23 cellular contexts compared by ENCODE assay signal in genomic region chr17:63430223-63430622, GRCh38.
"Had no signal": no experiment of that assay in that cellular context is flagged by ENCODE, and none has a peak within 500 bp of the region (broad histone marks: within the 10 kb centered on the region; RNA-seq: fewer than 3 reads in every experiment).

No MANE protein-coding gene starts in this region.

- FAIRE-seq: endothelial cell of umbilical vein, kidney had no signal

- H3K4me2 ChIP-seq: SK-N-SH had no signal

- H3K79me2 ChIP-seq: parathyroid adenoma had no signal

- ATAC-seq: activated naive CD8-positive, alpha-beta T cell treated with anti-CD3 and anti-CD28 coated beads, Interleukin-2, amount 50 U/mL, for 24 hours; left lung; naive thymus-derived CD8-positive, alpha-beta T cell; stimulated activated naive CD8-positive, alpha-beta T cell treated with anti-CD3 and anti-CD28 coated beads, Interleukin-15, amount 100 ng/mL, for 72 hours; WTC11 had no signal

- DNase-seq: activated CD4-positive, alpha-beta T cell treated with anti-CD3 and anti-CD28 coated beads for 4 hours; activated CD8-positive, alpha-beta memory T cell treated with anti-CD3 and anti-CD28 coated beads for 24 hours; activated naive CD4-positive, alpha-beta T cell treated with Interleukin-2 at 50 U/mL for 16 hours; activated naive CD8-positive, alpha-beta T cell treated with anti-CD3 and anti-CD28 coated beads, Interleukin-2, amount 50 U/mL, for 24 hours; activated T-cell treated with anti-CD3 and anti-CD28 coated beads for 4 hours; caudate nucleus; effector CD4-positive, alpha-beta T cell; esophagus squamous epithelium; hippocampal formation; kidney; left lung; naive thymus-derived CD8-positive, alpha-beta T cell; retina; SK-N-SH; stimulated activated naive CD8-positive, alpha-beta T cell treated with anti-CD3 and anti-CD28 coated beads, Interleukin-15, amount 100 ng/mL, for 72 hours; testis had no signal

- H3K27me3 ChIP-seq: ascending aorta, esophagus squamous epithelium, left lung, testis had no signal

- H3K9me3 ChIP-seq: ascending aorta, esophagus squamous epithelium, left lung, neutrophil, SK-N-SH, testis had no signal

- H3K4me3 Mint-ChIP-seq: activated naive CD8-positive, alpha-beta T cell treated with anti-CD3 and anti-CD28 coated beads, Interleukin-2, amount 50 U/mL, for 24 hours; naive thymus-derived CD8-positive, alpha-beta T cell; stimulated activated naive CD8-positive, alpha-beta T cell treated with anti-CD3 and anti-CD28 coated beads, Interleukin-15, amount 100 ng/mL, for 72 hours; WTC11 had no signal

- H3K27ac Mint-ChIP-seq: activated naive CD8-positive, alpha-beta T cell treated with anti-CD3 and anti-CD28 coated beads, Interleukin-2, amount 50 U/mL, for 24 hours; stimulated activated naive CD8-positive, alpha-beta T cell treated with anti-CD3 and anti-CD28 coated beads, Interleukin-15, amount 100 ng/mL, for 72 hours; WTC11 had no signal

- H3K36me3 Mint-ChIP-seq: naive thymus-derived CD8-positive, alpha-beta T cell had no signal

- H3K27ac ChIP-seq: ascending aorta, coronary artery, esophagus squamous epithelium, neutrophil, parathyroid adenoma, skin epidermis, testis had no signal

- H3K27me3 Mint-ChIP-seq: activated naive CD8-positive, alpha-beta T cell treated with anti-CD3 and anti-CD28 coated beads, Interleukin-2, amount 50 U/mL, for 24 hours had no signal

- H2AFZ ChIP-seq: parathyroid adenoma had no signal

- H3K4me3 ChIP-seq: ascending aorta, coronary artery, esophagus squamous epithelium, left lung, skin epidermis, testis had no signal

- H3K9me3 Mint-ChIP-seq: activated naive CD8-positive, alpha-beta T cell treated with anti-CD3 and anti-CD28 coated beads, Interleukin-2, amount 50 U/mL, for 24 hours; naive thymus-derived CD8-positive, alpha-beta T cell; stimulated activated naive CD8-positive, alpha-beta T cell treated with anti-CD3 and anti-CD28 coated beads, Interleukin-15, amount 100 ng/mL, for 72 hours; WTC11 had no signal

- H3K9ac ChIP-seq: parathyroid adenoma, SK-N-SH had no signal

- H3K36me3 ChIP-seq: ascending aorta, neutrophil had no signal
